8 cellular contexts compared by ENCODE assay signal in the genomic region with DNA sequence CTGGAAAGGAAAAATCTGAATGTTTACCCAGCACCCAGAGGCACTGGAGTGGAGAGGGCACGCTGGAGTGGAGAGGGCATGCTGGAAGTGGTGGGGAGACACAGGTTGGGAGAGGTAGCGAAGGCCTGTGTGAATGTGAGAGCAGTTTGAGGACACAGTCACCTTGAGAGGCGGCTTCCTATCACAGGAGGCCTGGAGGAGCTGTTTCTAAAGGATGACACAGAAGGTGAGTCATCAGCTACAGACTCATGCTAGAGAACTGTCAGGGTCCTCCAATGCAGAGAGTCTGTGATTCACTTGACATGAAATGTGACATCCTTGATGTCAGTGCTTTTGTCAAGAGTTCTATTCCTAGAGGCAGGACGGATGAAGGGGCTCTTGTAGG. TPM values are rescaled to one million over a fixed set of nuclear protein-coding genes. Genes with fewer than 3 reads are reported as not detected.
DNase-seq lines count a peak whose midpoint lies in the region; ATAC-seq and TF ChIP-seq lines count a peak whose summit lies in the region.

No MANE protein-coding gene starts in this region.

- H3K36me3 Mint-ChIP-seq in activated T-helper 2 cell treated with anti-CD3 and anti-CD28 coated beads, Interferon-gamma antibody, Interleukin-2, Interleukin-4, amounts not matched to agents 10 μg/mL and 5 μg/mL and 100 μg/mL, durations not matched to agents 14 hours and 24 hours and 36 hours (ENCODE audit: low read depth): peaks cover 14% of the 10 kb centered on the region

- no peaks in the 10 kb centered on the region for H3K36me3 ChIP-seq in suprapubic skin

- no peak for TF ChIP-seq CTCF in suprapubic skin (IDR thresholded peaks at IDR 0.05)

- DNase-seq in activated naive CD4-positive, alpha-beta T cell treated with Interleukin-2 at 50 U/mL for 16 hours: peak; percentile 51
- DNase-seq in activated naive CD4-positive, alpha-beta T cell (lab: John Stamatoyannopoulos, UW): no peak
- no peak for DNase-seq in activated T-helper 2 cell treated with anti-CD3 and anti-CD28 coated beads, Interferon-gamma antibody, Interleukin-2, Interleukin-4, amounts not matched to agents 10 μg/mL and 5 μg/mL and 100 μg/mL, durations not matched to agents 14 hours and 24 hours and 36 hours (ENCODE audit: low spot score)
- DNase-seq in inferior parietal cortex (ENCODE audit: extremely low spot score): peak; percentile 58
- DNase-seq in suprapubic skin (ENCODE audit: low spot score in 2 of 2): no peak
- DNase-seq in activated CD4-positive, CD25-positive, alpha-beta regulatory T cell treated with anti-CD3 and anti-CD28 coated beads, Interleukin-2, amount 50 U/mL, for 72 hours: no peak
- DNase-seq in RPMI8226: no peak

- H3K27ac ChIP-seq in suprapubic skin: peak overlapping the region; percentile 44

- peaks cover 24% of the 10 kb centered on the region for H3K4me1 Mint-ChIP-seq in activated T-helper 2 cell treated with anti-CD3 and anti-CD28 coated beads, Interferon-gamma antibody, Interleukin-2, Interleukin-4, amounts not matched to agents 10 μg/mL and 5 μg/mL and 100 μg/mL, durations not matched to agents 14 hours and 24 hours and 36 hours (ENCODE audit: low read depth)

- no peak for ATAC-seq in GM21619 (IDR thresholded peaks at IDR 0.05; ENCODE audit: unreplicated experiment)

- no peak for TF ChIP-seq POLR2A in suprapubic skin (IDR thresholded peaks at IDR 0.05)

- no peak overlapping the region for H3K4me3 ChIP-seq in suprapubic skin

- peaks cover 68% of the 10 kb centered on the region for H3K4me1 ChIP-seq in suprapubic skin

- H3K9me3 ChIP-seq in suprapubic skin: no peaks in the 10 kb centered on the region

- intact Hi-C loops in activated T-helper 2 cell treated with anti-CD3 and anti-CD28 coated beads, Interferon-gamma antibody, Interleukin-2, Interleukin-4, amounts not matched to agents 10 μg/mL and 5 μg/mL and 100 μg/mL, durations not matched to agents 14 hours and 24 hours and 36 hours (cut with micrococcal nuclease): no loop called here

- WGBS in suprapubic skin: 60% methylated on average over 4 of the region's 4 CpGs

- no peaks in the 10 kb centered on the region for H3K27me3 Mint-ChIP-seq in activated T-helper 2 cell treated with anti-CD3 and anti-CD28 coated beads, Interferon-gamma antibody, Interleukin-2, Interleukin-4, amounts not matched to agents 10 μg/mL and 5 μg/mL and 100 μg/mL, durations not matched to agents 14 hours and 24 hours and 36 hours (ENCODE audit: low read depth)

- peak overlapping the region; percentile 83 for H3K27ac Mint-ChIP-seq in activated T-helper 2 cell treated with anti-CD3 and anti-CD28 coated beads, Interferon-gamma antibody, Interleukin-2, Interleukin-4, amounts not matched to agents 10 μg/mL and 5 μg/mL and 100 μg/mL, durations not matched to agents 14 hours and 24 hours and 36 hours

- no peak overlapping the region for H3K4me3 Mint-ChIP-seq in activated T-helper 2 cell treated with anti-CD3 and anti-CD28 coated beads, Interferon-gamma antibody, Interleukin-2, Interleukin-4, amounts not matched to agents 10 μg/mL and 5 μg/mL and 100 μg/mL, durations not matched to agents 14 hours and 24 hours and 36 hours (ENCODE audit: low read depth)

- H3K27me3 ChIP-seq in suprapubic skin: no peaks in the 10 kb centered on the region

- H3K9me3 Mint-ChIP-seq in activated T-helper 2 cell treated with anti-CD3 and anti-CD28 coated beads, Interferon-gamma antibody, Interleukin-2, Interleukin-4, amounts not matched to agents 10 μg/mL and 5 μg/mL and 100 μg/mL, durations not matched to agents 14 hours and 24 hours and 36 hours: no peaks in the 10 kb centered on the region

- no peak for TF ChIP-seq EP300 in suprapubic skin (IDR thresholded peaks at IDR 0.05)

RNA-seq across cellular contexts. Expression of gene CTRL, which starts 13.8 kb away (rescaled TPM):
- 5.6 and 6.0 TPM in 2 replicates for total RNA-seq in activated T-helper 2 cell treated with anti-CD3 and anti-CD28 coated beads, Interferon-gamma antibody, Interleukin-2, Interleukin-4, amounts not matched to agents 10 μg/mL and 5 μg/mL and 100 μg/mL, durations not matched to agents 14 hours and 24 hours and 36 hours
- total RNA-seq in suprapubic skin: 1 to 10 TPM in 3 of 4 donors, under 1 TPM in 1; 0.55 to 2.7 (median 1.8) TPM

RNA-seq across cellular contexts. Expression of gene PSMB10, which starts 18.8 kb away (rescaled TPM):
- total RNA-seq in activated T-helper 2 cell treated with anti-CD3 and anti-CD28 coated beads, Interferon-gamma antibody, Interleukin-2, Interleukin-4, amounts not matched to agents 10 μg/mL and 5 μg/mL and 100 μg/mL, durations not matched to agents 14 hours and 24 hours and 36 hours: 238 and 243 TPM in 2 replicates
- 10 to 100 TPM; 13.5 to 31.2 (median 16.3) TPM for total RNA-seq in suprapubic skin

RNA-seq across cellular contexts. Expression of gene PSKH1, which starts 24.8 kb away (rescaled TPM):
- total RNA-seq in activated T-helper 2 cell treated with anti-CD3 and anti-CD28 coated beads, Interferon-gamma antibody, Interleukin-2, Interleukin-4, amounts not matched to agents 10 μg/mL and 5 μg/mL and 100 μg/mL, durations not matched to agents 14 hours and 24 hours and 36 hours: 15.5 and 16.5 TPM in 2 replicates
- 10 to 100 TPM; 16.4 to 26.9 (median 24.5) TPM for total RNA-seq in suprapubic skin

RNA-seq across cellular contexts. Expression of gene LCAT, which starts 26.1 kb away (rescaled TPM):
- 20.0 and 22.0 TPM in 2 replicates for total RNA-seq in activated T-helper 2 cell treated with anti-CD3 and anti-CD28 coated beads, Interferon-gamma antibody, Interleukin-2, Interleukin-4, amounts not matched to agents 10 μg/mL and 5 μg/mL and 100 μg/mL, durations not matched to agents 14 hours and 24 hours and 36 hours
- total RNA-seq in suprapubic skin: 10 to 100 TPM; 10.6 to 61.4 (median 22.6) TPM

RNA-seq across cellular contexts. Expression of gene NRN1L, which starts 33.2 kb away (rescaled TPM):
- total RNA-seq in activated T-helper 2 cell treated with anti-CD3 and anti-CD28 coated beads, Interferon-gamma antibody, Interleukin-2, Interleukin-4, amounts not matched to agents 10 μg/mL and 5 μg/mL and 100 μg/mL, durations not matched to agents 14 hours and 24 hours and 36 hours: not detected in 2 replicates
- 1 to 10 TPM in 3 of 4 donors, not detected in 1; 4.3 to 5.6 (median 4.7) TPM for total RNA-seq in suprapubic skin

Comparison
In these comparisons a context has a peak if more than half of its experiments do, and no peak if none do; other contexts are left out.
1. DNase-seq: peak in activated naive CD4-positive, alpha-beta T cell treated with Interleukin-2 at 50 U/mL for 16 hours (single experiment) and inferior parietal cortex (single experiment); none in activated naive CD4-positive, alpha-beta T cell (0 of 4), activated T-helper 2 cell treated with anti-CD3 and anti-CD28 coated beads, Interferon-gamma antibody, Interleukin-2, Interleukin-4, amounts not matched to agents 10 μg/mL and 5 μg/mL and 100 μg/mL, durations not matched to agents 14 hours and 24 hours and 36 hours (single experiment), suprapubic skin (0 of 2), activated CD4-positive, CD25-positive, alpha-beta regulatory T cell treated with anti-CD3 and anti-CD28 coated beads, Interleukin-2, amount 50 U/mL, for 72 hours (single experiment) and RPMI8226 (single experiment).